Comparison of ENCODE assay signal across 8 cellular contexts in genomic region chr17:68514809-68515208, GRCh38. TPM values are rescaled to one million over a fixed set of nuclear protein-coding genes. Genes with fewer than 3 reads are reported as not detected.
DNase-seq lines count a peak whose midpoint lies in the region; ATAC-seq and TF ChIP-seq lines count a peak whose summit lies in the region.

No MANE protein-coding gene starts in this region.

- H3K4me1 ChIP-seq in GM23248 (ENCODE audit: insufficient read depth) (peaks cover 30% of the 10 kb centered on the region), gastroesophageal sphincter (peaks cover 7 to 69% (median 7%) of the 10 kb centered on the region in 3 donors), skeletal muscle tissue (ENCODE audit: control insufficient read depth in 3 of 3, insufficient read depth in 3 of 3, low read length in 3 of 3) (peaks cover 56 to 68% (median 59%) of the 10 kb centered on the region in 3 donors)

- peak; percentile 69 for DNase-seq in GM23248
- DNase-seq in globus pallidus (ENCODE audit: low spot score): no peak
- DNase-seq in activated CD4-positive, CD25-positive, alpha-beta regulatory T cell treated with anti-CD3 and anti-CD28 coated beads, Interleukin-2, amount 50 U/mL, for 72 hours: no peak
- DNase-seq in NCI-H82 (lab: John Stamatoyannopoulos, UW): no peak

- ATAC-seq in gastroesophageal sphincter: no peak
- ATAC-seq in esophagus mucosa: no peak

- TF ChIP-seq CTCF in WI38 (IDR thresholded peaks at IDR 0.05; ENCODE audit: low read depth, low read length) (no peak), gastroesophageal sphincter (IDR thresholded peaks at IDR 0.05) (no peak)

- H3K9me2 ChIP-seq in GM23248 (ENCODE audit: insufficient read depth): no peaks in the 10 kb centered on the region

- no peaks in the 10 kb centered on the region for H3K27me3 ChIP-seq in GM23248 (replicated peaks; ENCODE audit: insufficient read depth)
- no peaks in the 10 kb centered on the region for H3K27me3 ChIP-seq in gastroesophageal sphincter
- H3K27me3 ChIP-seq in skeletal muscle tissue (ENCODE audit: control insufficient read depth in 3 of 3, insufficient read depth in 3 of 3, low read length in 3 of 3): no peaks in the 10 kb centered on the region

- TF ChIP-seq POLR2A in gastroesophageal sphincter (IDR thresholded peaks at IDR 0.05): no peak

- H3K79me2 ChIP-seq in GM23248 (ENCODE audit: insufficient read depth): peaks cover 76% of the 10 kb centered on the region

- H3K27ac ChIP-seq in GM23248 (peak overlapping the region; percentile 95), gastroesophageal sphincter (peak overlapping the region in 3 of 4 donors; percentile 41 to 99 (median 98)), skeletal muscle tissue (ENCODE audit: low read depth, low read length) (peak overlapping the region; percentile 34)

- peaks cover 28% of the 10 kb centered on the region for H3F3A ChIP-seq in GM23248 (ENCODE audit: insufficient read depth)

- TF ChIP-seq EP300 in gastroesophageal sphincter (IDR thresholded peaks at IDR 0.05): no peak

- H2AFZ ChIP-seq in GM23248: no peak overlapping the region

- peak overlapping the region; percentile 95 for H3K4me2 ChIP-seq in GM23248 (ENCODE audit: unreplicated experiment)

- H3K4me3 ChIP-seq in GM23248: peak overlapping the region; percentile 99
- peak overlapping the region; percentile 80 for H3K4me3 ChIP-seq in WI38 (ENCODE audit: low read depth, low read length)
- peak overlapping the region in 1 of 2 donors; percentile 98 for H3K4me3 ChIP-seq in gastroesophageal sphincter
- H3K4me3 ChIP-seq in skeletal muscle tissue (ENCODE audit: low read length in 3 of 3): peak overlapping the region; percentile 18 to 94 (median 31)

- H3K36me3 ChIP-seq in GM23248 (ENCODE audit: low read depth) (peaks cover 41% of the 10 kb centered on the region), gastroesophageal sphincter (peaks cover 0 to 43% of the 10 kb centered on the region in 2 donors), skeletal muscle tissue (ENCODE audit: control insufficient read depth in 3 of 3, insufficient read depth in 3 of 3, low read length in 3 of 3) (peaks cover 4 to 16% (median 11%) of the 10 kb centered on the region in 3 donors)

- 31 to 34% methylated on average over 7 of the region's 7 CpGs for WGBS in GM23248 (ENCODE audit: low coverage in 1 of 2, low lambda C conversion rate in 2 of 2, missing lambda C conversion rate in 2 of 2), 2 experiments
- WGBS in gastroesophageal sphincter (ENCODE audit: low coverage in 1 of 2), 2 donors: 28 to 29% methylated on average over 3 to 7 of the region's 7 CpGs

- no peaks in the 10 kb centered on the region for H3K9me3 ChIP-seq in GM23248 (ENCODE audit: low read depth)
- H3K9me3 ChIP-seq in gastroesophageal sphincter: no peaks in the 10 kb centered on the region
- no peaks in the 10 kb centered on the region for H3K9me3 ChIP-seq in skeletal muscle tissue (ENCODE audit: control insufficient read depth in 3 of 3, low read length in 3 of 3)

- H3K9ac ChIP-seq in GM23248 (peak overlapping the region; percentile 97), skeletal muscle tissue (ENCODE audit: low read depth in 1 of 3, low read length in 3 of 3) (peak overlapping the region; percentile 23 to 63 (median 43))

- in situ Hi-C loops in GM23248 (cut with MboI): no loop called here

- peaks cover 30% of the 10 kb centered on the region; the same call in 1 of the 2 replicates for H4K20me1 ChIP-seq in GM23248 (ENCODE audit: insufficient read depth)

RNA-seq across cellular contexts. Expression of gene PRKAR1A, which starts 2.6 kb away (rescaled TPM):
- 281 and 287 TPM in 2 replicates for total RNA-seq in GM23248 (2014; rRNA removed; shearing (Covaris generic))
- 331 and 332 TPM in 2 replicates for polyA plus RNA-seq in GM23248 (2016; fragmentation: Nextera tagmentation; extraction: Ambion mirVana)
- total RNA-seq in gastroesophageal sphincter: 100 to 1,000 TPM; 267 to 390 (median 347) TPM
- 267 TPM for total RNA-seq in skeletal muscle tissue
- total RNA-seq in esophagus mucosa: 149 TPM

RNA-seq across cellular contexts. Expression of gene WIPI1, which starts 57.5 kb away (rescaled TPM):
- total RNA-seq in GM23248 (2014; rRNA removed; shearing (Covaris generic)): 82.0 and 91.4 TPM in 2 replicates
- 99.1 and 100 TPM in 2 replicates for polyA plus RNA-seq in GM23248 (2016; fragmentation: Nextera tagmentation; extraction: Ambion mirVana)
- total RNA-seq in gastroesophageal sphincter: 10 to 100 TPM; 22.9 to 53.2 (median 45.0) TPM
- total RNA-seq in skeletal muscle tissue: 37.6 TPM
- 13.3 TPM for total RNA-seq in esophagus mucosa

Comparison
In these comparisons a context has a peak if more than half of its experiments do, and no peak if none do; other contexts are left out.
1. H3K27ac ChIP-seq: peak in every context shown above with its lines; median percentile 98 in gastroesophageal sphincter; 95 in GM23248; 34 in skeletal muscle tissue.